1 cellular context compared by ENCODE assay signal in the genomic region with DNA sequence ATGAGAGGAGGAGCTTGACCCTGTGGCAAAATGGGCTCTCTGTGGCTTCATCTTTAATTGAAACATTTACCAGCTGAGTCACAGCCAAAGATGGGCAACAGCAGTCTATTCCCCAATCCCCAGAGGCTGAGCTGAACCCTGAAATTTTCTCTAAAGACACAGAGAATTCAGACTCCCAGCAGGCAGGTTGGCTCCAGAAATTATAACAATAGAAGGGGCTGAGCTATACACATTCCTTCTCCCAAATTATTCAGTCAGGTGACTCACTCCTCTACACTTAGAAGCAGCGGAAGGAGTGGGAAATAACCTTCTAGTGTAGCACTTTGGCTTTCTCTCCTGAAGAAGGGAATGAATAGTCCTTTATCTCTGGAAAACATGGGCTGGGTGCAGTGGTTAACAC.
TF ChIP-seq lines count a peak whose summit lies in the region.

No MANE protein-coding gene starts in this region.

TF ChIP-seq in GM23338, 12 proteins besides CTCF, POLR2A, EP300 and RAD21 (continued from another document):
- TF ChIP-seq, protein P1, sequence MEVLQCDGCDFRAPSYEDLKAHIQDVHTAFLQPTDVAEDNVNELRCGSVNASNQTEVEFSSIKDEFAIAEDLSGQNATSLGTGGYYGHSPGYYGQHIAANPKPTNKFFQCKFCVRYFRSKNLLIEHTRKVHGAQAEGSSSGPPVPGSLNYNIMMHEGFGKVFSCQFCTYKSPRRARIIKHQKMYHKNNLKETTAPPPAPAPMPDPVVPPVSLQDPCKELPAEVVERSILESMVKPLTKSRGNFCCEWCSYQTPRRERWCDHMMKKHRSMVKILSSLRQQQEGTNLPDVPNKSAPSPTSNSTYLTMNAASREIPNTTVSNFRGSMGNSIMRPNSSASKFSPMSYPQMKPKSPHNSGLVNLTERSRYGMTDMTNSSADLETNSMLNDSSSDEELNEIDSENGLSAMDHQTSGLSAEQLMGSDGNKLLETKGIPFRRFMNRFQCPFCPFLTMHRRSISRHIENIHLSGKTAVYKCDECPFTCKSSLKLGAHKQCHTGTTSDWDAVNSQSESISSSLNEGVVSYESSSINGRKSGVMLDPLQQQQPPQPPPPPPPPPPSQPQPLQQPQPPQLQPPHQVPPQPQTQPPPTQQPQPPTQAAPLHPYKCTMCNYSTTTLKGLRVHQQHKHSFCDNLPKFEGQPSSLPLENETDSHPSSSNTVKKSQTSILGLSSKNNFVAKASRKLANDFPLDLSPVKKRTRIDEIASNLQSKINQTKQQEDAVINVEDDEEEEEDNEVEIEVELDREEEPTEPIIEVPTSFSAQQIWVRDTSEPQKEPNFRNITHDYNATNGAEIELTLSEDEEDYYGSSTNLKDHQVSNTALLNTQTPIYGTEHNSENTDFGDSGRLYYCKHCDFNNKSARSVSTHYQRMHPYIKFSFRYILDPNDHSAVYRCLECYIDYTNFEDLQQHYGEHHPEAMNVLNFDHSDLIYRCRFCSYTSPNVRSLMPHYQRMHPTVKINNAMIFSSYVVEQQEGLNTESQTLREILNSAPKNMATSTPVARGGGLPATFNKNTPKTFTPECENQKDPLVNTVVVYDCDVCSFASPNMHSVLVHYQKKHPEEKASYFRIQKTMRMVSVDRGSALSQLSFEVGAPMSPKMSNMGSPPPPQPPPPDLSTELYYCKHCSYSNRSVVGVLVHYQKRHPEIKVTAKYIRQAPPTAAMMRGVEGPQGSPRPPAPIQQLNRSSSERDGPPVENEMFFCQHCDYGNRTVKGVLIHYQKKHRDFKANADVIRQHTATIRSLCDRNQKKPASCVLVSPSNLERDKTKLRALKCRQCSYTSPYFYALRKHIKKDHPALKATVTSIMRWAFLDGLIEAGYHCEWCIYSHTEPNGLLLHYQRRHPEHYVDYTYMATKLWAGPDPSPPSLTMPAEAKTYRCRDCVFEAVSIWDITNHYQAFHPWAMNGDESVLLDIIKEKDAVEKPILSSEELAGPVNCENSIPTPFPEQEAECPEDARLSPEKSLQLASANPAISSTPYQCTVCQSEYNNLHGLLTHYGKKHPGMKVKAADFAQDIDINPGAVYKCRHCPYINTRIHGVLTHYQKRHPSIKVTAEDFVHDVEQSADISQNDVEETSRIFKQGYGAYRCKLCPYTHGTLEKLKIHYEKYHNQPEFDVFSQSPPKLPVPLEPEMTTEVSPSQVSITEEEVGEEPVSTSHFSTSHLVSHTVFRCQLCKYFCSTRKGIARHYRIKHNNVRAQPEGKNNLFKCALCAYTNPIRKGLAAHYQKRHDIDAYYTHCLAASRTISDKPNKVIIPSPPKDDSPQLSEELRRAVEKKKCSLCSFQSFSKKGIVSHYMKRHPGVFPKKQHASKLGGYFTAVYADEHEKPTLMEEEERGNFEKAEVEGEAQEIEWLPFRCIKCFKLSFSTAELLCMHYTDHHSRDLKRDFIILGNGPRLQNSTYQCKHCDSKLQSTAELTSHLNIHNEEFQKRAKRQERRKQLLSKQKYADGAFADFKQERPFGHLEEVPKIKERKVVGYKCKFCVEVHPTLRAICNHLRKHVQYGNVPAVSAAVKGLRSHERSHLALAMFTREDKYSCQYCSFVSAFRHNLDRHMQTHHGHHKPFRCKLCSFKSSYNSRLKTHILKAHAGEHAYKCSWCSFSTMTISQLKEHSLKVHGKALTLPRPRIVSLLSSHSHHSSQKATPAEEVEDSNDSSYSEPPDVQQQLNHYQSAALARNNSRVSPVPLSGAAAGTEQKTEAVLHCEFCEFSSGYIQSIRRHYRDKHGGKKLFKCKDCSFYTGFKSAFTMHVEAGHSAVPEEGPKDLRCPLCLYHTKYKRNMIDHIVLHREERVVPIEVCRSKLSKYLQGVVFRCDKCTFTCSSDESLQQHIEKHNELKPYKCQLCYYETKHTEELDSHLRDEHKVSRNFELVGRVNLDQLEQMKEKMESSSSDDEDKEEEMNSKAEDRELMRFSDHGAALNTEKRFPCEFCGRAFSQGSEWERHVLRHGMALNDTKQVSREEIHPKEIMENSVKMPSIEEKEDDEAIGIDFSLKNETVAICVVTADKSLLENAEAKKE (CRISPR knock-in tag; IDR thresholded peaks at IDR 0.05), result no peak
- TF ChIP-seq ZNF114 (CRISPR knock-in tag; IDR thresholded peaks at IDR 0.05), result no peak
- no peak for TF ChIP-seq STAT1 (IDR thresholded peaks at IDR 0.05; ENCODE audit: unreplicated experiment)
- TF ChIP-seq, protein P2, sequence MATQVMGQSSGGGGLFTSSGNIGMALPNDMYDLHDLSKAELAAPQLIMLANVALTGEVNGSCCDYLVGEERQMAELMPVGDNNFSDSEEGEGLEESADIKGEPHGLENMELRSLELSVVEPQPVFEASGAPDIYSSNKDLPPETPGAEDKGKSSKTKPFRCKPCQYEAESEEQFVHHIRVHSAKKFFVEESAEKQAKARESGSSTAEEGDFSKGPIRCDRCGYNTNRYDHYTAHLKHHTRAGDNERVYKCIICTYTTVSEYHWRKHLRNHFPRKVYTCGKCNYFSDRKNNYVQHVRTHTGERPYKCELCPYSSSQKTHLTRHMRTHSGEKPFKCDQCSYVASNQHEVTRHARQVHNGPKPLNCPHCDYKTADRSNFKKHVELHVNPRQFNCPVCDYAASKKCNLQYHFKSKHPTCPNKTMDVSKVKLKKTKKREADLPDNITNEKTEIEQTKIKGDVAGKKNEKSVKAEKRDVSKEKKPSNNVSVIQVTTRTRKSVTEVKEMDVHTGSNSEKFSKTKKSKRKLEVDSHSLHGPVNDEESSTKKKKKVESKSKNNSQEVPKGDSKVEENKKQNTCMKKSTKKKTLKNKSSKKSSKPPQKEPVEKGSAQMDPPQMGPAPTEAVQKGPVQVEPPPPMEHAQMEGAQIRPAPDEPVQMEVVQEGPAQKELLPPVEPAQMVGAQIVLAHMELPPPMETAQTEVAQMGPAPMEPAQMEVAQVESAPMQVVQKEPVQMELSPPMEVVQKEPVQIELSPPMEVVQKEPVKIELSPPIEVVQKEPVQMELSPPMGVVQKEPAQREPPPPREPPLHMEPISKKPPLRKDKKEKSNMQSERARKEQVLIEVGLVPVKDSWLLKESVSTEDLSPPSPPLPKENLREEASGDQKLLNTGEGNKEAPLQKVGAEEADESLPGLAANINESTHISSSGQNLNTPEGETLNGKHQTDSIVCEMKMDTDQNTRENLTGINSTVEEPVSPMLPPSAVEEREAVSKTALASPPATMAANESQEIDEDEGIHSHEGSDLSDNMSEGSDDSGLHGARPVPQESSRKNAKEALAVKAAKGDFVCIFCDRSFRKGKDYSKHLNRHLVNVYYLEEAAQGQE (IDR thresholded peaks at IDR 0.05; ENCODE audit: unreplicated experiment), result no peak
- TF ChIP-seq CREB1 (CRISPR knock-in tag; IDR thresholded peaks at IDR 0.05; ENCODE audit: low read depth), result no peak
